In genomic region chrX:154411322-154411980, GRCh38 we compare ENCODE assay signal across 8 cellular contexts. TPM values are rescaled to one million over a fixed set of nuclear protein-coding genes. Genes with fewer than 3 reads are reported as not detected.
DNase-seq lines count a peak whose midpoint lies in the region; ATAC-seq, FAIRE-seq and TF ChIP-seq lines count a peak whose summit lies in the region.

Gene TAFAZZIN (plus strand): TSS chrX:154411539. CDS start chrX:154411844, 305 bp downstream.

- H3F3A ChIP-seq in OCI-LY1 (ENCODE audit: insufficient read depth, low read length), result no peaks in the 10 kb centered on the region

- H3K27ac ChIP-seq in A549, result peak within 1 kb of the TSS; percentile 96 to 100
- peak within 1 kb of the TSS; percentile 76 for H3K27ac ChIP-seq in OCI-LY1 (ENCODE audit: low read depth, low read length, poor library complexity, severe bottlenecking)

- no peaks in the 10 kb centered on the region for H3K27me3 Mint-ChIP-seq in stimulated activated naive B cell treated with anti-CD40 and anti-IgM and Interleukin-4, amounts not matched to agents 10 μg/mL and 1 μg/mL and 100 μg/mL, for 72 hours

- FAIRE-seq in A549 (lab: Jason Lieb, UNC), result peak; percentile 94

- H3K4me2 ChIP-seq in A549, result peak within 1 kb of the TSS; percentile 93
- peak within 1 kb of the TSS; percentile 86 for H3K4me2 ChIP-seq in OCI-LY1 (ENCODE audit: low read length)

- CTCF ChIA-PET in A549 (lab: Yijun Ruan, JAX), result interaction anchor here (1.0 to 3.3 kb wide), 5 partner anchors 12 to 115 kb away, joined by 3 to 21 read pairs (median 3); partner anchors contain the start of genes FLNA and RPL10

- whole genome bisulfite sequencing in A549 (ENCODE audit: missing lambda C conversion rate), result 0% methylated on average over 1 of the region's 72 CpGs

- H3K4me1 ChIP-seq in A549 (peaks cover 28% of the 10 kb centered on the region), OCI-LY1 (ENCODE audit: insufficient read depth, low read length, severe bottlenecking) (peaks cover 32% of the 10 kb centered on the region)

- peak within 1 kb of the TSS; percentile 89 for H3K27ac Mint-ChIP-seq in stimulated activated naive B cell treated with anti-CD40 and anti-IgM and Interleukin-4, amounts not matched to agents 10 μg/mL and 1 μg/mL and 100 μg/mL, for 72 hours

- peak within 1 kb of the TSS; percentile 89 for H3K4me3 ChIP-seq in A549
- H3K4me3 ChIP-seq in OCI-LY1 (ENCODE audit: low read depth, low read length, poor library complexity, severe bottlenecking), result peak within 1 kb of the TSS; percentile 75
- H3K4me3 ChIP-seq in epithelial cell of proximal tubule (ENCODE audit: low read depth, low read length), result peak within 1 kb of the TSS; percentile 70

- peak; percentile 75 for TF ChIP-seq POLR2A in A549 (IDR thresholded peaks at IDR 0.05; ENCODE audit: low read length)
- TF ChIP-seq POLR2A in GM18505 (IDR thresholded peaks at IDR 0.05; ENCODE audit: borderline replicate concordance, extremely low read depth, insufficient read depth, insufficient read length), result peak; percentile 80

- H3K79me2 ChIP-seq in OCI-LY1 (ENCODE audit: insufficient read depth, low read length), result no peaks in the 10 kb centered on the region

- DNase-seq in A549 (ENCODE audit: low read depth in 1 of 2, low spot score in 1 of 2), result peak; percentile 78 to 80
- DNase-seq in activated T-cell treated with anti-CD3 and anti-CD28 coated beads, Interleukin-2, amount 50 U/mL, for 1 hour, result peak; percentile 73
- no peak for DNase-seq in epithelial cell of proximal tubule (ENCODE audit: low read depth)
- peak; percentile 70 for DNase-seq in mucosa of gallbladder (ENCODE audit: low spot score)
- peak; percentile 65 for DNase-seq in stimulated activated naive B cell treated with anti-CD40 and anti-IgM and Interleukin-4, amounts not matched to agents 10 μg/mL and 1 μg/mL and 100 μg/mL, for 72 hours

- no peak within 1 kb of the TSS for H2AFZ ChIP-seq in OCI-LY1 (ENCODE audit: low read length)

- no peaks in the 10 kb centered on the region for H4K20me1 ChIP-seq in OCI-LY1 (ENCODE audit: insufficient read depth, low read length)

- TF ChIP-seq RAD21 in A549 (conservative IDR thresholded peaks at IDR 0.05 in 1 of 2, IDR thresholded peaks at IDR 0.05 in 1 of 2), result no peak

- TF ChIP-seq CTCF in A549 (IDR thresholded peaks at IDR 0.05), result no peak
- no peak for TF ChIP-seq CTCF in OCI-LY1 (IDR thresholded peaks at IDR 0.05; ENCODE audit: low read length)
- TF ChIP-seq CTCF in epithelial cell of proximal tubule (conservative IDR thresholded peaks at IDR 0.05; ENCODE audit: low read depth, low read length), result no peak

- H3K9ac ChIP-seq in OCI-LY1 (ENCODE audit: low read length), result peak within 1 kb of the TSS; percentile 85

- H3K9me3 Mint-ChIP-seq in stimulated activated naive B cell treated with anti-CD40 and anti-IgM and Interleukin-4, amounts not matched to agents 10 μg/mL and 1 μg/mL and 100 μg/mL, for 72 hours, result no peaks in the 10 kb centered on the region

- no peaks in the 10 kb centered on the region for H3K27me3 ChIP-seq in OCI-LY1 (ENCODE audit: insufficient read depth, low read length)

- peaks cover 19 to 28% of the 10 kb centered on the region in 2 donors for H3K4me1 Mint-ChIP-seq in stimulated activated naive B cell treated with anti-CD40 and anti-IgM and Interleukin-4, amounts not matched to agents 10 μg/mL and 1 μg/mL and 100 μg/mL, for 72 hours

- H3K4me3 Mint-ChIP-seq in stimulated activated naive B cell treated with anti-CD40 and anti-IgM and Interleukin-4, amounts not matched to agents 10 μg/mL and 1 μg/mL and 100 μg/mL, for 72 hours, result peak within 1 kb of the TSS; percentile 92 to 93

- H3K36me3 Mint-ChIP-seq in stimulated activated naive B cell treated with anti-CD40 and anti-IgM and Interleukin-4, amounts not matched to agents 10 μg/mL and 1 μg/mL and 100 μg/mL, for 72 hours, result peaks cover 9 to 27% of the 10 kb centered on the region in 2 donors

- TF ChIP-seq EP300 in A549 (IDR thresholded peaks at IDR 0.05), result no peak

- ATAC-seq in A549 (peak; percentile 55 to 56), GM18505 (IDR thresholded peaks at IDR 0.05; ENCODE audit: unreplicated experiment) (peak; percentile 44), HG03439 (IDR thresholded peaks at IDR 0.05; ENCODE audit: unreplicated experiment) (peak; percentile 54)
- ATAC-seq in stimulated activated naive B cell treated with anti-CD40 and anti-IgM and Interleukin-4, amounts not matched to agents 10 μg/mL and 1 μg/mL and 100 μg/mL, for 72 hours (replicated peaks), result peak; percentile 57 to 65

- H3K9me2 ChIP-seq in OCI-LY1 (ENCODE audit: low read depth, low read length), result no peaks in the 10 kb centered on the region

- POLR2A ChIA-PET in A549 (lab: Yijun Ruan, JAX), result interaction anchor here (0.5 to 1.2 kb wide), 4 partner anchors 12 to 41 kb away, joined by 3 to 7 read pairs (median 4); partner anchors contain the start of gene RPL10

- H3K9me3 ChIP-seq in A549, result no peaks in the 10 kb centered on the region
- H3K9me3 ChIP-seq in OCI-LY1 (ENCODE audit: low read length), result no peaks in the 10 kb centered on the region

- no peaks in the 10 kb centered on the region for H3K36me3 ChIP-seq in OCI-LY1 (ENCODE audit: insufficient read depth, low read length)

TF ChIP-seq in A549, 52 proteins besides CTCF, POLR2A, EP300 and RAD21:
- TF ChIP-seq SMC3 (IDR thresholded peaks at IDR 0.05), result no peak
- TF ChIP-seq MAX (IDR thresholded peaks at IDR 0.05), result peak; percentile 81
- TF ChIP-seq E2F6 (IDR thresholded peaks at IDR 0.05; ENCODE audit: borderline replicate concordance, low read depth), result peak; percentile 69
- no peak for TF ChIP-seq PBX3 (IDR thresholded peaks at IDR 0.05)
- TF ChIP-seq CBX8 (IDR thresholded peaks at IDR 0.05), result no peak
- TF ChIP-seq JUN (IDR thresholded peaks at IDR 0.05), result peak; percentile 62 to 69; a peak in 4 of 5 replicates
- no peak for TF ChIP-seq CEBPB (IDR thresholded peaks at IDR 0.05)
- peak; percentile 62; the same call in 1 of the 2 replicates for TF ChIP-seq PHF8 (IDR thresholded peaks at IDR 0.05; ENCODE audit: borderline replicate concordance, low read depth)

RNA-seq across cellular contexts. Expression of gene TAFAZZIN, which starts in this region (rescaled TPM):
- polyA plus RNA-seq in A549 (2011; rRNA removed) (32.6 and 36.9 TPM in 2 replicates), A549 (2017; fragmentation: RNase III; extraction: RNeasy Plus Mini Kit Qiagen cat#74134 plus additional on column Dnase treatment) (25.7 to 36.3 TPM (median 34.4 TPM) in 3 replicates)
- 35.6 and 45.5 TPM in 2 replicates for polyA plus RNA-seq in A549 (2012; cell fraction: cytosol; rRNA removed)
- 150 and 154 TPM in 2 replicates for polyA plus RNA-seq in A549 (2012; cell fraction: nucleus; rRNA removed)
- 28.0 and 35.3 TPM in 2 replicates for polyA minus RNA-seq in A549 (2011; rRNA and poly(A)+ RNA removed)
- total RNA-seq in epithelial cell of proximal tubule (33.6 and 55.8 TPM in 2 replicates), mucosa of gallbladder (49.8 TPM)
